1 cellular context compared by ENCODE assay signal in the genomic region with DNA sequence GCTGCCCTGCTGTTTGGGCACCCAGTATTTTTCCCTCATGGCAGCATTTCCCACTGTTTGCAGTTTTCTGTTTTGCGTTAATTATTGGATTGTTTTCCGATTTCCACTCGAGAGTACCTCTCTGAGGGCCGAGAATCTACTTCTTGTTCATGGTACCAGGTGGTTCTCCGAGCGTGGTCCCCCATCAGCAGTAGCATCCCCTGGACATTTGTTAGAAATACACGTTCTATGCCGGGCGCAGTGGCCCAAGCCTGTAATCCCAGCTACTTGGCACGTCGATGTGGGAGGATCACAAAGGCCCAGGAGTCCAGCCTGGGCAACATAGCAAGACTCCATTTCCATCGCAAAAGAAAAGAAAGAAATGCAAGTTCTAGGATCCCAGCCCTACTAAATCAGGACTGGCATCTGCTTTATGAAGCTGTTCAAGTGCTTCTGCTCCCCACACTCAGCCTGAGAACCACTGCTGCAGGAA.
TF ChIP-seq lines count a peak whose summit lies in the region.

No MANE protein-coding gene starts in this region.

TF ChIP-seq in HEK293T, 16 proteins besides CTCF, POLR2A, EP300 and RAD21 (continued from another document):
- TF ChIP-seq ELF4 (IDR thresholded peaks at IDR 0.05) (no peak), BHLHE40 (IDR thresholded peaks at IDR 0.05; ENCODE audit: borderline replicate concordance) (no peak), ARNT (IDR thresholded peaks at IDR 0.05) (no peak), L3MBTL2 (conservative IDR thresholded peaks at IDR 0.05) (no peak), HDGF (IDR thresholded peaks at IDR 0.05; ENCODE audit: borderline replicate concordance) (no peak), SUZ12 (IDR thresholded peaks at IDR 0.05) (no peak), ZNF384 (IDR thresholded peaks at IDR 0.05) (no peak), TARDBP (IDR thresholded peaks at IDR 0.05) (no peak)
